Comparison of ENCODE assay signal across 24 cellular contexts in genomic region chr10:25536027-25536426, GRCh38.
"Had no signal": no experiment of that assay in that cellular context is flagged by ENCODE, and none has a peak within 500 bp of the region (broad histone marks: within the 10 kb centered on the region; RNA-seq: fewer than 3 reads in every experiment).

No MANE protein-coding gene starts in this region.

- FAIRE-seq: colon, endometrium, endothelial cell of umbilical vein had no signal

- H3K4me3 Mint-ChIP-seq: dendritic cell treated with granulocyte-macrophage colony-stimulating factor and Interleukin-4, amounts not matched to agents 40 ng/mL and 50 ng/mL, for 4 days; effector memory CD8-positive, alpha-beta T cell; endodermal cell had no signal

- H3K27ac Mint-ChIP-seq: dendritic cell treated with granulocyte-macrophage colony-stimulating factor and Interleukin-4, amounts not matched to agents 40 ng/mL and 50 ng/mL, for 4 days; effector memory CD8-positive, alpha-beta T cell; endodermal cell had no signal

- H3K4me1 Mint-ChIP-seq: endodermal cell had no signal

- DNase-seq: colonic mucosa; cortex of kidney; dermis blood vessel endothelial cell; dorsolateral prefrontal cortex; effector CD4-positive, alpha-beta T cell; effector CD8-positive, alpha-beta T cell; effector memory CD4-positive, alpha-beta T cell; effector memory CD8-positive, alpha-beta T cell; endodermal cell; erythroblast; esophagus squamous epithelium; foreskin fibroblast; foreskin melanocyte; gastrocnemius medialis; glutamatergic neuron; head of caudate nucleus; heart left ventricle; heart right ventricle had no signal

- H3K27me3 Mint-ChIP-seq: dendritic cell treated with granulocyte-macrophage colony-stimulating factor and Interleukin-4, amounts not matched to agents 40 ng/mL and 50 ng/mL, for 4 days; effector memory CD8-positive, alpha-beta T cell had no signal

- ATAC-seq: effector memory CD8-positive, alpha-beta T cell; esophagus mucosa; gastrocnemius medialis; gastroesophageal sphincter; heart left ventricle; heart right ventricle had no signal

- H3K9me3 Mint-ChIP-seq: dendritic cell treated with granulocyte-macrophage colony-stimulating factor and Interleukin-4, amounts not matched to agents 40 ng/mL and 50 ng/mL, for 4 days; endodermal cell had no signal
